In genomic region chr10:109956454-109957091, GRCh38 we compare ENCODE assay signal across 9 cellular contexts. TPM values are rescaled to one million over a fixed set of nuclear protein-coding genes. Genes with fewer than 3 reads are reported as not detected.
DNase-seq lines count a peak whose midpoint lies in the region; ATAC-seq lines count a peak whose summit lies in the region.
"Had no signal": no experiment of that assay in that cellular context is flagged by ENCODE, and none has a peak within 500 bp of the region (broad histone marks: within the 10 kb centered on the region; RNA-seq: fewer than 3 reads in every experiment).

No MANE protein-coding gene starts in this region.

- POLR2A ChIA-PET in T-cell (lab: Charles Lee) = no interaction called here

- no peak overlapping the region for H3K27ac Mint-ChIP-seq in T-cell
- H3K27ac Mint-ChIP-seq: IgD-negative memory B cell had no signal

- DNase-seq in A172 (ENCODE audit: low spot score) = peak; percentile 55
- DNase-seq in EH (ENCODE audit: low read depth) = peak; percentile 70
- peak; percentile 42 for DNase-seq in HK-2 (ENCODE audit: unreplicated experiment)
- peak in 1 of 34 experiments; percentile 12 for DNase-seq in T-cell
- DNase-seq in germinal center (ENCODE audit: low spot score) = peak; percentile 72
- peak; percentile 18 to 24 for DNase-seq in stimulated activated CD4-positive, alpha-beta T cell treated with anti-CD3 and anti-CD28 coated beads, Interleukin-2, amount 100 ng/mL, for 24 hours
- DNase-seq in NCI-H524 treated with DMSO at 0.1 percent for 48 hours (lab: John Stamatoyannopoulos, UW) = no peak

- H3K36me3 Mint-ChIP-seq in T-cell = no peaks in the 10 kb centered on the region
- H3K36me3 Mint-ChIP-seq: IgD-negative memory B cell had no signal

- CTCF ChIA-PET in T-cell (lab: Charles Lee) = interaction anchor here (0.5 to 1.1 kb wide), 3 partner anchors 8 to 224 kb away, joined by 3 to 4 read pairs (median 4); no protein-coding TSS in a partner anchor

- ATAC-seq in GM21619 (IDR thresholded peaks at IDR 0.05; ENCODE audit: unreplicated experiment) = peak; percentile 65
- ATAC-seq in T-cell (replicated peaks in 1 of 4) = peak in 3 of 4 experiments; percentile 52 to 55 (median 54)

- no peaks in the 10 kb centered on the region for H3K9me3 Mint-ChIP-seq in T-cell
- H3K9me3 Mint-ChIP-seq: IgD-negative memory B cell had no signal

- H3K27me3 Mint-ChIP-seq in T-cell = no peaks in the 10 kb centered on the region
- H3K27me3 Mint-ChIP-seq: IgD-negative memory B cell had no signal

- H3K4me3 Mint-ChIP-seq in T-cell = no peak overlapping the region

- peaks cover 0 to 11% (median 2%) of the 10 kb centered on the region in 3 donors for H3K4me1 Mint-ChIP-seq in T-cell

RNA-seq across cellular contexts. Expression of gene XPNPEP1, which starts 33.3 kb away (rescaled TPM):
- total RNA-seq in A172 (2014; rRNA removed; shearing (Covaris generic)) = 75.4 and 88.8 TPM in 2 replicates
- 10 to 100 TPM; 40.0 to 63.9 (median 44.6) TPM for total RNA-seq in T-cell

RNA-seq across cellular contexts. Expression of gene ADD3, which starts 51.2 kb away (rescaled TPM):
- 44.9 and 63.3 TPM in 2 replicates for total RNA-seq in A172 (2014; rRNA removed; shearing (Covaris generic))
- 100 to 1,000 TPM; 296 to 481 (median 303) TPM for total RNA-seq in T-cell
